ENCODE assay signal across 39 cellular contexts in genomic region chr16:71401988-71402387, GRCh38. TPM values are rescaled to one million over a fixed set of nuclear protein-coding genes. Genes with fewer than 3 reads are reported as not detected.
"Had no signal": no experiment of that assay in that cellular context is flagged by ENCODE, and none has a peak within 500 bp of the region (broad histone marks: within the 10 kb centered on the region; RNA-seq: fewer than 3 reads in every experiment).

No MANE protein-coding gene starts in this region.

- H3K4me1 ChIP-seq: adrenal gland, ascending aorta, breast epithelium, esophagus muscularis mucosa, foreskin keratinocyte, gastroesophageal sphincter had no signal

- H3K27me3 ChIP-seq: ascending aorta, breast epithelium, cardiac muscle cell, foreskin keratinocyte had no signal

- H3K4me3 ChIP-seq: adrenal gland, ascending aorta, breast epithelium, cardiac muscle cell, esophagus muscularis mucosa, gastroesophageal sphincter had no signal

- H3K36me3 Mint-ChIP-seq: activated CD4-positive, alpha-beta memory T cell treated with anti-CD3 and anti-CD28 coated beads for 36 hours; activated CD8-positive, alpha-beta memory T cell treated with anti-CD3 and anti-CD28 coated beads, Interleukin-2, amount 10 ng/mL, durations not matched to agents 7 days and 5 days; activated naive CD4-positive, alpha-beta T cell treated with anti-CD3 and anti-CD28 coated beads, Interleukin-2, amount 50 U/mL, for 24 hours; activated naive CD8-positive, alpha-beta T cell treated with anti-CD3 and anti-CD28 coated beads for 36 hours; brain had no signal

- H3K36me3 ChIP-seq: adrenal gland, ascending aorta, breast epithelium, cardiac muscle cell, esophagus muscularis mucosa, gastroesophageal sphincter, WERI-Rb-1 had no signal

- H3K4me1 Mint-ChIP-seq: activated CD4-positive, alpha-beta T cell treated with anti-CD3 and anti-CD28 coated beads, Interleukin-2, amount 10 ng/mL, durations not matched to agents 24 days and 14 days; activated naive CD4-positive, alpha-beta T cell treated with anti-CD3 and anti-CD28 coated beads, Interleukin-2, amount 50 U/mL, for 24 hours; activated naive CD8-positive, alpha-beta T cell treated with anti-CD3 and anti-CD28 coated beads, Interleukin-2, amount 50 U/mL, for 24 hours had no signal

- H3K9me3 Mint-ChIP-seq: activated CD4-positive, alpha-beta memory T cell treated with anti-CD3 and anti-CD28 coated beads for 36 hours; activated CD4-positive, alpha-beta T cell treated with anti-CD3 and anti-CD28 coated beads, Interleukin-2, amount 10 ng/mL, durations not matched to agents 24 days and 14 days; activated naive CD4-positive, alpha-beta T cell treated with anti-CD3 and anti-CD28 coated beads, Interleukin-2, amount 50 U/mL, for 24 hours; activated naive CD8-positive, alpha-beta T cell treated with anti-CD3 and anti-CD28 coated beads for 36 hours; activated T-helper 1 cell treated with anti-CD3 and anti-CD28 coated beads, Interleukin-12 subunit alpha, Interleukin-12 subunit beta, Interleukin-2, Interleukin-4 antibody, amounts not matched to agents 30 ng/mL and 10 ng/mL and 1 ng/mL, durations not matched to agents 14 hours and 24 hours and 36 hours; activated T-helper 2 cell treated with anti-CD3 and anti-CD28 coated beads, Interferon-gamma antibody, Interleukin-2, Interleukin-4, amounts not matched to agents 10 μg/mL and 5 μg/mL and 100 μg/mL, durations not matched to agents 14 hours and 24 hours and 36 hours; effector memory CD8-positive, alpha-beta T cell had no signal

- DNase-seq: activated CD4-positive, alpha-beta memory T cell treated with anti-CD3 and anti-CD28 coated beads for 36 hours; activated CD4-positive, alpha-beta T cell treated with anti-CD3 and anti-CD28 coated beads for 36 hours; activated CD4-positive, alpha-beta T cell treated with anti-CD3 and anti-CD28 coated beads, Interleukin-2, amount 10 ng/mL, durations not matched to agents 24 days and 14 days; activated CD4-positive, CD25-positive, alpha-beta regulatory T cell; activated CD4-positive, CD25-positive, alpha-beta regulatory T cell treated with anti-CD3 and anti-CD28 coated beads, Interleukin-2, amount 50 U/mL, for 72 hours; activated CD8-positive, alpha-beta memory T cell treated with anti-CD3 and anti-CD28 coated beads, Interleukin-2, amount 10 ng/mL, durations not matched to agents 7 days and 5 days; activated CD8-positive, alpha-beta memory T cell treated with anti-CD3 and anti-CD28 coated beads, Interleukin-2, amount 50 U/mL, for 4 hours; activated CD8-positive, alpha-beta T cell treated with anti-CD3 and anti-CD28 coated beads, Interleukin-2, amount 10 ng/mL, durations not matched to agents 7 days and 5 days; activated naive CD4-positive, alpha-beta T cell treated with anti-CD3 and anti-CD28 coated beads for 36 hours; activated naive CD8-positive, alpha-beta T cell treated with anti-CD3 and anti-CD28 coated beads for 36 hours; activated naive CD8-positive, alpha-beta T cell treated with anti-CD3 and anti-CD28 coated beads, Interleukin-2, amount 50 U/mL, for 24 hours; activated T-cell treated with anti-CD3 and anti-CD28 coated beads, Interleukin-2, amount 50 U/mL, for 1 hour; activated T-cell treated with anti-CD3 and anti-CD28 coated beads, Interleukin-2, amount 50 U/mL, for 48 hours; adrenal gland; amygdala; central memory CD4-positive, alpha-beta T cell; cerebellar nuclear complex; cortex of kidney; dermis blood vessel endothelial cell; effector CD4-positive, alpha-beta T cell; effector memory CD8-positive, alpha-beta T cell; erythroblast; foreskin keratinocyte; head of caudate nucleus; T-helper 1 cell; T-helper 17 cell; T1000; WERI-Rb-1 had no signal

- H3K4me3 Mint-ChIP-seq: activated CD4-positive, alpha-beta memory T cell treated with anti-CD3 and anti-CD28 coated beads for 36 hours; activated CD4-positive, alpha-beta T cell treated with anti-CD3 and anti-CD28 coated beads for 36 hours; activated CD4-positive, alpha-beta T cell treated with anti-CD3 and anti-CD28 coated beads, Interleukin-2, amount 10 ng/mL, durations not matched to agents 24 days and 14 days; activated CD8-positive, alpha-beta memory T cell treated with anti-CD3 and anti-CD28 coated beads, Interleukin-2, amount 10 ng/mL, durations not matched to agents 7 days and 5 days; activated CD8-positive, alpha-beta T cell treated with anti-CD3 and anti-CD28 coated beads, Interleukin-2, amount 10 ng/mL, durations not matched to agents 7 days and 5 days; activated naive CD4-positive, alpha-beta T cell treated with anti-CD3 and anti-CD28 coated beads for 36 hours; activated naive CD4-positive, alpha-beta T cell treated with anti-CD3 and anti-CD28 coated beads, Interleukin-2, amount 50 U/mL, for 24 hours; activated naive CD8-positive, alpha-beta T cell treated with anti-CD3 and anti-CD28 coated beads for 36 hours; activated naive CD8-positive, alpha-beta T cell treated with anti-CD3 and anti-CD28 coated beads, Interleukin-2, amount 50 U/mL, for 24 hours; activated T-helper 1 cell treated with anti-CD3 and anti-CD28 coated beads, Interleukin-12 subunit alpha, Interleukin-12 subunit beta, Interleukin-2, Interleukin-4 antibody, amounts not matched to agents 30 ng/mL and 10 ng/mL and 1 ng/mL, durations not matched to agents 14 hours and 24 hours and 36 hours; brain; effector memory CD8-positive, alpha-beta T cell; T-helper 17 cell; T-helper 2 cell treated with Interferon-gamma antibody and Interleukin-4, amounts not matched to agents 5 μg/mL and 100 μg/mL, for 36 hours had no signal

- H3K27ac ChIP-seq: adrenal gland, ascending aorta, breast epithelium, cardiac muscle cell, esophagus muscularis mucosa, foreskin keratinocyte, gastroesophageal sphincter, WERI-Rb-1 had no signal

- H3K27ac Mint-ChIP-seq: activated CD4-positive, alpha-beta memory T cell treated with anti-CD3 and anti-CD28 coated beads for 36 hours; activated CD4-positive, alpha-beta T cell treated with anti-CD3 and anti-CD28 coated beads for 36 hours; activated CD4-positive, alpha-beta T cell treated with anti-CD3 and anti-CD28 coated beads, Interleukin-2, amount 10 ng/mL, durations not matched to agents 24 days and 14 days; activated CD8-positive, alpha-beta memory T cell treated with anti-CD3 and anti-CD28 coated beads, Interleukin-2, amount 10 ng/mL, durations not matched to agents 7 days and 5 days; activated CD8-positive, alpha-beta T cell treated with anti-CD3 and anti-CD28 coated beads, Interleukin-2, amount 10 ng/mL, durations not matched to agents 7 days and 5 days; activated naive CD4-positive, alpha-beta T cell treated with anti-CD3 and anti-CD28 coated beads for 36 hours; activated naive CD4-positive, alpha-beta T cell treated with anti-CD3 and anti-CD28 coated beads, Interleukin-2, amount 50 U/mL, for 24 hours; activated naive CD8-positive, alpha-beta T cell treated with anti-CD3 and anti-CD28 coated beads for 36 hours; activated naive CD8-positive, alpha-beta T cell treated with anti-CD3 and anti-CD28 coated beads, Interleukin-2, amount 50 U/mL, for 24 hours; activated T-helper 1 cell treated with anti-CD3 and anti-CD28 coated beads, Interleukin-12 subunit alpha, Interleukin-12 subunit beta, Interleukin-2, Interleukin-4 antibody, amounts not matched to agents 30 ng/mL and 10 ng/mL and 1 ng/mL, durations not matched to agents 14 hours and 24 hours and 36 hours; activated T-helper 2 cell treated with anti-CD3 and anti-CD28 coated beads, Interferon-gamma antibody, Interleukin-2, Interleukin-4, amounts not matched to agents 10 μg/mL and 5 μg/mL and 100 μg/mL, durations not matched to agents 14 hours and 24 hours and 36 hours; effector memory CD8-positive, alpha-beta T cell; T-helper 17 cell; T-helper 2 cell treated with Interferon-gamma antibody and Interleukin-4, amounts not matched to agents 5 μg/mL and 100 μg/mL, for 36 hours had no signal

- H3K9me3 ChIP-seq: adrenal gland, ascending aorta, breast epithelium had no signal

RNA-seq across cellular contexts. Expression of gene TLE7, which starts 39.9 kb away (rescaled TPM):
- total RNA-seq: activated CD4-positive, alpha-beta memory T cell treated with anti-CD3 and anti-CD28 coated beads for 36 hours; activated CD4-positive, alpha-beta T cell treated with anti-CD3 and anti-CD28 coated beads for 36 hours; activated CD4-positive, alpha-beta T cell treated with anti-CD3 and anti-CD28 coated beads, Interleukin-2, amount 10 ng/mL, durations not matched to agents 24 days and 14 days; activated CD8-positive, alpha-beta memory T cell treated with anti-CD3 and anti-CD28 coated beads for 36 hours; activated CD8-positive, alpha-beta memory T cell treated with anti-CD3 and anti-CD28 coated beads, Interleukin-2, amount 10 ng/mL, durations not matched to agents 7 days and 5 days; activated CD8-positive, alpha-beta T cell treated with anti-CD3 and anti-CD28 coated beads, Interleukin-2, amount 10 ng/mL, durations not matched to agents 7 days and 5 days; activated naive CD4-positive, alpha-beta T cell treated with anti-CD3 and anti-CD28 coated beads for 36 hours; activated naive CD8-positive, alpha-beta T cell treated with anti-CD3 and anti-CD28 coated beads for 36 hours; activated T-helper 1 cell treated with anti-CD3 and anti-CD28 coated beads, Interleukin-12 subunit alpha, Interleukin-12 subunit beta, Interleukin-2, Interleukin-4 antibody, amounts not matched to agents 30 ng/mL and 10 ng/mL and 1 ng/mL, durations not matched to agents 14 hours and 24 hours and 36 hours; activated T-helper 2 cell treated with anti-CD3 and anti-CD28 coated beads, Interferon-gamma antibody, Interleukin-2, Interleukin-4, amounts not matched to agents 10 μg/mL and 5 μg/mL and 100 μg/mL, durations not matched to agents 14 hours and 24 hours and 36 hours; adrenal gland; ascending aorta; breast epithelium; cardiac muscle cell; dermis blood vessel endothelial cell; esophagus muscularis mucosa; foreskin keratinocyte; gastroesophageal sphincter; T-helper 17 cell had no signal
- polyA plus RNA-seq: adrenal gland, cardiac muscle cell, foreskin keratinocyte had no signal

RNA-seq across cellular contexts. Expression of gene CALB2, which starts 43.5 kb away (rescaled TPM):
- total RNA-seq: activated CD4-positive, alpha-beta memory T cell treated with anti-CD3 and anti-CD28 coated beads for 36 hours; activated CD4-positive, alpha-beta T cell treated with anti-CD3 and anti-CD28 coated beads for 36 hours; activated CD4-positive, alpha-beta T cell treated with anti-CD3 and anti-CD28 coated beads, Interleukin-2, amount 10 ng/mL, durations not matched to agents 24 days and 14 days; activated CD8-positive, alpha-beta memory T cell treated with anti-CD3 and anti-CD28 coated beads for 36 hours; activated CD8-positive, alpha-beta memory T cell treated with anti-CD3 and anti-CD28 coated beads, Interleukin-2, amount 10 ng/mL, durations not matched to agents 7 days and 5 days; activated CD8-positive, alpha-beta T cell treated with anti-CD3 and anti-CD28 coated beads, Interleukin-2, amount 10 ng/mL, durations not matched to agents 7 days and 5 days; activated naive CD4-positive, alpha-beta T cell treated with anti-CD3 and anti-CD28 coated beads for 36 hours; activated naive CD8-positive, alpha-beta T cell treated with anti-CD3 and anti-CD28 coated beads for 36 hours; activated T-helper 1 cell treated with anti-CD3 and anti-CD28 coated beads, Interleukin-12 subunit alpha, Interleukin-12 subunit beta, Interleukin-2, Interleukin-4 antibody, amounts not matched to agents 30 ng/mL and 10 ng/mL and 1 ng/mL, durations not matched to agents 14 hours and 24 hours and 36 hours; activated T-helper 2 cell treated with anti-CD3 and anti-CD28 coated beads, Interferon-gamma antibody, Interleukin-2, Interleukin-4, amounts not matched to agents 10 μg/mL and 5 μg/mL and 100 μg/mL, durations not matched to agents 14 hours and 24 hours and 36 hours; dermis blood vessel endothelial cell; T-helper 17 cell had no signal
